ENCODE assay signal across 11 cellular contexts in the genomic region with DNA sequence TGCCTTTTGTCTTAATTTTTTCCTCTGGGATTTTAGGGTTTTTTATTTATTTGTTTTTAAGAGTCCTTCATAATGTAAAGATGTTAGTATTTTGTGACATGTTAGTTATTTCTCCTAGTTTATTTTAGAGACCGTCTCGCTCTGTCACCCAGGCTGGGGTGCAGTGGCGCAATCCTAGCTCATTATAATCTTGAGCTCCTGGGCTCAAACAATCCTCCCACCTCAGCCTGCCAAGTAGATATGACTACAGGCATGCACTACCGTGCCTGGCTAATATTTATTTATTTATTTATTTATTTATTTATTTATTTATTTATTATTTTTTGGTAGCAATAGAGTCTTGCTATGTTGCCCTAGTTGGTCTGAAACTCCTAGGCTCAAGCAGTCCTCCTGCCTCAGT. TPM values are rescaled to one million over a fixed set of nuclear protein-coding genes. Genes with fewer than 3 reads are reported as not detected.
DNase-seq lines count a peak whose midpoint lies in the region; ATAC-seq, FAIRE-seq and TF ChIP-seq lines count a peak whose summit lies in the region.
"Had no signal": no experiment of that assay in that cellular context is flagged by ENCODE, and none has a peak within 500 bp of the region (broad histone marks: within the 10 kb centered on the region; RNA-seq: fewer than 3 reads in every experiment).

No MANE protein-coding gene starts in this region.

- H3K27me3 ChIP-seq in CD4-positive, CD25-positive, alpha-beta regulatory T cell (ENCODE audit: control insufficient read depth, insufficient read depth, low read length) = no peaks in the 10 kb centered on the region
- H3K27me3 ChIP-seq in IMR-90 (ENCODE audit: control insufficient read depth, insufficient read depth, low read length) = no peaks in the 10 kb centered on the region
- H3K27me3 ChIP-seq in GM12878 (replicated peaks in 1 of 2; ENCODE audit: control insufficient read depth in 2 of 2, insufficient read depth in 2 of 2, low read length in 1 of 2) = no peaks in the 10 kb centered on the region
- H3K27me3 ChIP-seq in mucosa of stomach (ENCODE audit: control insufficient read depth, insufficient read depth, low read length) = no peaks in the 10 kb centered on the region

- RAD21 ChIA-PET in GM12878 (lab: Charles Lee; ENCODE audit: unreplicated experiment) = interaction anchor here (0.7 to 6.7 kb wide), 9 partner anchors 9 to 173 kb away, joined by 3 to 76 read pairs (median 10); a partner anchor contains a TSS

- H2BK5ac ChIP-seq in IMR-90 (ENCODE audit: low read depth, low read length, poor library complexity, severe bottlenecking) = no peak overlapping the region

- CTCF ChIA-PET in IMR-90 (lab: Yijun Ruan, JAX) (interaction anchor here (0.6 kb wide), 1 partner anchor 142 kb away, joined by 4 read pairs; no protein-coding TSS in a partner anchor), GM12878 (lab: Yijun Ruan, JAX) (interaction anchor here (0.6 to 3.2 kb wide), 15 partner anchors 8 to 189 kb away, joined by 3 to 17 read pairs (median 3); a partner anchor contains a TSS)

- H3K4me3 Mint-ChIP-seq in CD4-positive, CD25-positive, alpha-beta regulatory T cell = peak overlapping the region; percentile 75 to 92 (median 79)

- peaks cover 0 to 4% of the 10 kb centered on the region in 2 experiments; a peak in 1 of 4 replicates for H3K79me1 ChIP-seq in IMR-90 (ENCODE audit: low read depth in 1 of 2, low read length in 2 of 2)

- no peak overlapping the region for H2BK120ac ChIP-seq in IMR-90 (ENCODE audit: low read depth, low read length)

- no peaks in the 10 kb centered on the region for H3K36me3 Mint-ChIP-seq in CD4-positive, CD25-positive, alpha-beta regulatory T cell

- peaks cover 7% of the 10 kb centered on the region for H3K9me1 ChIP-seq in IMR-90 (ENCODE audit: insufficient read depth, low read length)

- no peak overlapping the region for H3K56ac ChIP-seq in IMR-90 (ENCODE audit: extremely low read depth, insufficient read depth, low read length)

- H3K9me3 Mint-ChIP-seq in CD4-positive, CD25-positive, alpha-beta regulatory T cell = peaks cover 0 to 1% (median 0%) of the 10 kb centered on the region in 7 donors

- FAIRE-seq in GM12878 (lab: Jason Lieb, UNC) = no peak

- no peak overlapping the region for H3K23ac ChIP-seq in IMR-90 (ENCODE audit: low read depth, low read length)

- H3K9ac ChIP-seq in IMR-90 (ENCODE audit: low read depth, low read length) = no peak overlapping the region
- no peak overlapping the region for H3K9ac ChIP-seq in GM12878 (ENCODE audit: control insufficient read depth, insufficient read depth, low read length)
- H3K9ac ChIP-seq in mucosa of stomach (ENCODE audit: low read length) = peak overlapping the region; percentile 0

- SMC1A ChIA-PET in GM12878 (lab: Charles Lee; ENCODE audit: uncharacterized antibody, unreplicated experiment) = interaction anchor here (0.6 to 8.0 kb wide), 16 partner anchors 8 to 174 kb away, joined by 3 to 75 read pairs (median 8); a partner anchor contains a TSS

- peaks cover 5% of the 10 kb centered on the region for H3K27me3 Mint-ChIP-seq in CD4-positive, CD25-positive, alpha-beta regulatory T cell

- H3K4me2 ChIP-seq in IMR-90 (ENCODE audit: low read depth, low read length) (no peak overlapping the region), GM12878 (ENCODE audit: control insufficient read depth, insufficient read depth) (peak overlapping the region; percentile 46; the same call in 1 of the 2 replicates)

- no peak overlapping the region for H3K18ac ChIP-seq in IMR-90 (ENCODE audit: low read depth, low read length)

- no peak for TF ChIP-seq EP300 in GM12878 (IDR thresholded peaks at IDR 0.05; ENCODE audit: borderline replicate concordance in 1 of 2, control insufficient read depth in 1 of 2, low read depth in 2 of 2, low read length in 2 of 2)

- H3K27ac Mint-ChIP-seq in CD4-positive, CD25-positive, alpha-beta regulatory T cell = peak overlapping the region; percentile 91 to 99 (median 99)

- H3K14ac ChIP-seq in IMR-90 (replicated peaks; ENCODE audit: low read depth, low read length) = no peak overlapping the region

- POLR2A ChIA-PET in IMR-90 (lab: Charles Lee; ENCODE audit: unreplicated experiment) (no interaction called here), GM12878 (lab: Charles Lee) (interaction anchor here (0.5 to 2.4 kb wide), 8 partner anchors 9 to 204 kb away, joined by 3 to 12 read pairs (median 5); no protein-coding TSS in a partner anchor)

- no peaks in the 10 kb centered on the region for H3K9me3 ChIP-seq in CD4-positive, CD25-positive, alpha-beta regulatory T cell (ENCODE audit: control insufficient read depth in 2 of 2, low read length in 2 of 2)
- no peaks in the 10 kb centered on the region for H3K9me3 ChIP-seq in IMR-90 (ENCODE audit: control insufficient read depth, insufficient read depth, low read length)
- H3K9me3 ChIP-seq in GM12878 (replicated peaks; ENCODE audit: control insufficient read depth, insufficient read depth, low read length) = no peaks in the 10 kb centered on the region
- no peaks in the 10 kb centered on the region for H3K9me3 ChIP-seq in mucosa of stomach (ENCODE audit: control insufficient read depth, low read length)

- peak overlapping the region; percentile 90 for H3K27ac ChIP-seq in CD4-positive, CD25-positive, alpha-beta regulatory T cell (ENCODE audit: insufficient read depth, low read length, poor library complexity, severe bottlenecking)
- H3K27ac ChIP-seq in IMR-90 (ENCODE audit: insufficient read depth, low read length) (no peak overlapping the region), GM12878 (ENCODE audit: control insufficient read depth, insufficient read depth) (no peak overlapping the region)

- in situ Hi-C loops in IMR-90 (cut with MboI; ENCODE audit: low sequenced_read_pairs) (loop anchor here (5.0 kb wide), 2 partner anchors 75 to 175 kb away; no protein-coding TSS in a partner anchor), GM12878 (cut with MboI) (no loop called here)

- no peak for ATAC-seq in CD4-positive, CD25-positive, alpha-beta regulatory T cell (ENCODE audit: low read depth in 2 of 2)
- no peak for ATAC-seq in IMR-90 (ENCODE audit: low read depth)
- no peak for ATAC-seq in GM12878
- no peak for ATAC-seq in GM19463 (IDR thresholded peaks at IDR 0.05; ENCODE audit: unreplicated experiment)
- no peak for ATAC-seq in GM19452 (IDR thresholded peaks at IDR 0.05; ENCODE audit: unreplicated experiment)
- no peak for ATAC-seq in activated CD4-positive, CD25-positive, alpha-beta regulatory T cell treated with anti-CD3 and anti-CD28 coated beads, Interleukin-2, amount 50 U/mL, for 24 hours
- ATAC-seq: left colon had no signal

- H4K5ac ChIP-seq in IMR-90 (ENCODE audit: low read depth, low read length) = no peak overlapping the region

- intact Hi-C loops in IMR-90 (cut with micrococcal nuclease) (no loop called here), GM12878 (cut with micrococcal nuclease; ENCODE audit: unreplicated experiment) (no loop called here)

- no peak overlapping the region for H2AK5ac ChIP-seq in IMR-90 (ENCODE audit: low read depth, low read length)

- no peak overlapping the region for H2BK20ac ChIP-seq in IMR-90 (ENCODE audit: low read depth, low read length)

- no peak overlapping the region for H2BK15ac ChIP-seq in IMR-90 (ENCODE audit: low read depth, low read length)

- peaks cover 31 to 60% (median 48%) of the 10 kb centered on the region in 4 donors for H3K4me1 Mint-ChIP-seq in CD4-positive, CD25-positive, alpha-beta regulatory T cell

- no peak for DNase-seq in CD4-positive, CD25-positive, alpha-beta regulatory T cell
- no peak for DNase-seq in IMR-90
- DNase-seq in GM12878 (ENCODE audit: low read depth, low spot score) = no peak
- DNase-seq in NCI-H510A (lab: John Stamatoyannopoulos, UW) = no peak
- DNase-seq: left colon, NCI-H1105, posterior cingulate gyrus had no signal

- no peak overlapping the region for H2AK9ac ChIP-seq in IMR-90 (replicated peaks; ENCODE audit: low read depth, low read length, poor library complexity)

- H4K20me1 ChIP-seq in IMR-90 (ENCODE audit: insufficient read depth, low read length) = no peaks in the 10 kb centered on the region
- no peaks in the 10 kb centered on the region for H4K20me1 ChIP-seq in GM12878 (ENCODE audit: control insufficient read depth, insufficient read depth)

- H3K4me1 ChIP-seq in CD4-positive, CD25-positive, alpha-beta regulatory T cell (ENCODE audit: control insufficient read depth, insufficient read depth, low read length, poor library complexity, severe bottlenecking) = peaks cover 41% of the 10 kb centered on the region
- H3K4me1 ChIP-seq in IMR-90 (ENCODE audit: control insufficient read depth, insufficient read depth, low read length) (peaks cover 11% of the 10 kb centered on the region), GM12878 (ENCODE audit: control insufficient read depth, insufficient read depth, low read length) (peaks cover 29% of the 10 kb centered on the region), mucosa of stomach (ENCODE audit: control insufficient read depth, insufficient read depth, low read length) (peaks cover 5% of the 10 kb centered on the region)

- no peak overlapping the region for H3K4ac ChIP-seq in IMR-90 (ENCODE audit: low read depth, low read length)

- TF ChIP-seq CTCF in IMR-90 (conservative IDR thresholded peaks at IDR 0.05; ENCODE audit: low read depth, low read length) (no peak), GM12878 (IDR thresholded peaks at IDR 0.05 in 2 of 3, conservative IDR thresholded peaks at IDR 0.05 in 1 of 3; ENCODE audit: control insufficient read depth in 2 of 3, extremely low read depth in 1 of 3, insufficient read depth in 1 of 3, low read depth in 3 of 3, low read length in 3 of 3) (no peak)

- dilution Hi-C loops in IMR-90 (cut with HindIII; ENCODE audit: low sequenced_read_pairs, unreplicated experiment) = no loop called here

- no peak for TF ChIP-seq RAD21 in IMR-90 (IDR thresholded peaks at IDR 0.05; ENCODE audit: low read length)
- TF ChIP-seq RAD21 in GM12878 (IDR thresholded peaks at IDR 0.05; ENCODE audit: insufficient read depth, low read depth, low read length) = no peak

- peaks cover 1% of the 10 kb centered on the region; the same call in 1 of the 2 replicates for H3K79me2 ChIP-seq in GM12878 (ENCODE audit: control insufficient read depth, insufficient read depth, low read length)

- H4K8ac ChIP-seq in IMR-90 (ENCODE audit: low read depth in 2 of 2, low read length in 2 of 2) = no peak overlapping the region

- BruUV-seq in IMR-90 (replicated peaks; lab: Mats Ljungman, UMichigan) (no TSS peak), GM12878 (replicated peaks; lab: Mats Ljungman, UMichigan) (no TSS peak)

- peak overlapping the region; percentile 77 for H3K4me3 ChIP-seq in CD4-positive, CD25-positive, alpha-beta regulatory T cell (ENCODE audit: low read depth, low read length)
- H3K4me3 ChIP-seq in IMR-90 (ENCODE audit: insufficient read depth, low read depth, low read length) = no peak overlapping the region
- no peak overlapping the region for H3K4me3 ChIP-seq in GM12878
- H3K4me3 ChIP-seq in mucosa of stomach (ENCODE audit: low read length) = no peak overlapping the region

- H3K36me3 ChIP-seq in CD4-positive, CD25-positive, alpha-beta regulatory T cell (ENCODE audit: control insufficient read depth, insufficient read depth, low read length) = no peaks in the 10 kb centered on the region
- H3K36me3 ChIP-seq in IMR-90 (ENCODE audit: control insufficient read depth, insufficient read depth, low read length) (no peaks in the 10 kb centered on the region), GM12878 (ENCODE audit: control insufficient read depth in 2 of 2, insufficient read depth in 2 of 2, low read length in 1 of 2) (no peaks in the 10 kb centered on the region), mucosa of stomach (ENCODE audit: control insufficient read depth, insufficient read depth, low read length) (no peaks in the 10 kb centered on the region)

- TF ChIP-seq POLR2A in IMR-90 (IDR thresholded peaks at IDR 0.05; ENCODE audit: low read depth, low read length) = no peak
- no peak for TF ChIP-seq POLR2A in GM12878 (IDR thresholded peaks at IDR 0.05; ENCODE audit: low read depth, low read length)

- no CpG with 5 or more reads among the region's 4 CpGs for WGBS in IMR-90 (ENCODE audit: extremely low coverage in 2 of 2, insufficient read length in 1 of 2), 2 experiments
- 98% methylated on average over 4 of the region's 4 CpGs for WGBS in GM12878 (ENCODE audit: insufficient coverage, insufficient replicate concordance, low lambda C conversion rate, missing lambda C conversion rate)

- H4K91ac ChIP-seq in IMR-90 (ENCODE audit: insufficient read depth, low read depth, low read length) = no peak overlapping the region

- H2AFZ ChIP-seq in IMR-90 (replicated peaks; ENCODE audit: low read length, poor library complexity) (no peak overlapping the region), GM12878 (ENCODE audit: control insufficient read depth, low read depth, low read length) (no peak overlapping the region)

RNA-seq across cellular contexts. Expression of a gene that starts 37.4 kb away (rescaled TPM):
- 87.7 TPM for total RNA-seq in CD4-positive, CD25-positive, alpha-beta regulatory T cell
- polyA plus RNA-seq in CD4-positive, CD25-positive, alpha-beta regulatory T cell = 10 to 100 TPM; 22.0 to 36.7 (median 29.0) TPM
- total RNA-seq in IMR-90 (2012; rRNA removed) (27.6 and 29.4 TPM in 2 replicates), GM12878 (2014; rRNA removed) (47.7 and 55.1 TPM in 2 replicates), GM12878 (2014; rRNA removed; fragmentation: Illumina TruSeq; extraction: Trizol) (45.4 and 48.3 TPM in 2 replicates), GM12878 (2021) (181 and 199 TPM in 2 replicates)
- polyA plus RNA-seq in IMR-90 (2012; rRNA removed) (60.1 and 65.0 TPM in 2 replicates), GM12878 (2011; rRNA removed) (71.1 and 75.0 TPM in 2 replicates), GM12878 (2014; fragmentation: Illumina TruSeq; extraction: Trizol) (150 and 173 TPM in 2 replicates), GM12878 (2014; fragmentation: Nextera tagmentation; extraction: Ambion mirVana) (10 to 100 TPM; 31.4 to 49.9 TPM), GM12878 (2014; rRNA removed) (63.7 and 73.8 TPM in 2 replicates), GM12878 (2016; fragmentation: Nextera tagmentation; extraction: Ambion mirVana) (100 to 1,000 TPM; 118 to 123 TPM)
- 40.0 and 40.7 TPM in 2 replicates for polyA plus RNA-seq in IMR-90 (2012; cell fraction: cytosol; rRNA removed)
- polyA plus RNA-seq in IMR-90 (2012; cell fraction: nucleus; rRNA removed; ENCODE audit: low replicate concordance) = 81.6 and 132 TPM in 2 replicates
- 627 and 659 TPM in 2 replicates for total RNA-seq in GM12878 (2013; cell fraction: nucleolus; rRNA removed)
- polyA plus RNA-seq in GM12878 (2011; ENCODE audit: low read depth) = 127 TPM
- 82.6 and 128 TPM in 2 replicates for polyA plus RNA-seq in GM12878 (2011; cell fraction: cytosol; rRNA removed)
- 239 and 261 TPM in 2 replicates for polyA plus RNA-seq in GM12878 (2011; cell fraction: nucleus; rRNA removed)
- polyA plus RNA-seq in GM12878 (2012) = 118 and 141 TPM in 2 replicates
- polyA minus RNA-seq in GM12878 (2011; rRNA and poly(A)+ RNA removed) = 174 and 187 TPM in 2 replicates
- 84.1 and 85.0 TPM in 2 replicates for polyA minus RNA-seq in GM12878 (2011; cell fraction: cytosol; rRNA and poly(A)+ RNA removed)
- 138 and 190 TPM in 2 replicates for polyA minus RNA-seq in GM12878 (2011; cell fraction: nucleus; rRNA and poly(A)+ RNA removed)

RNA-seq across cellular contexts. Expression of a gene that starts 59.0 kb away (rescaled TPM):
- 44.0 TPM for total RNA-seq in CD4-positive, CD25-positive, alpha-beta regulatory T cell
- polyA plus RNA-seq in CD4-positive, CD25-positive, alpha-beta regulatory T cell = 10 to 100 TPM; 46.5 to 70.3 (median 54.5) TPM
- total RNA-seq in IMR-90 (2012; rRNA removed) (60.0 and 60.4 TPM in 2 replicates), GM12878 (2014; rRNA removed) (22.3 and 24.8 TPM in 2 replicates), GM12878 (2014; rRNA removed; fragmentation: Illumina TruSeq; extraction: Trizol) (19.7 and 20.2 TPM in 2 replicates), GM12878 (2021) (35.6 and 37.0 TPM in 2 replicates)
- polyA plus RNA-seq in IMR-90 (2012; rRNA removed) (30.5 and 33.1 TPM in 2 replicates), GM12878 (2011; rRNA removed) (31.2 and 36.2 TPM in 2 replicates), GM12878 (2014; fragmentation: Illumina TruSeq; extraction: Trizol) (30.9 and 35.5 TPM in 2 replicates), GM12878 (2014; fragmentation: Nextera tagmentation; extraction: Ambion mirVana) (10 to 100 TPM; 34.1 to 37.8 TPM), GM12878 (2014; rRNA removed) (22.2 and 24.3 TPM in 2 replicates), GM12878 (2016; fragmentation: Nextera tagmentation; extraction: Ambion mirVana) (10 to 100 TPM; 45.6 to 51.2 TPM)
- polyA plus RNA-seq in IMR-90 (2012; cell fraction: cytosol; rRNA removed) = 19.3 and 26.9 TPM in 2 replicates
- 12.0 and 37.3 TPM in 2 replicates for polyA plus RNA-seq in IMR-90 (2012; cell fraction: nucleus; rRNA removed; ENCODE audit: low replicate concordance)
- total RNA-seq in GM12878 (2013; cell fraction: nucleolus; rRNA removed) = 45.0 and 52.6 TPM in 2 replicates
- polyA plus RNA-seq in GM12878 (2011; ENCODE audit: low read depth) = 29.4 TPM
- polyA plus RNA-seq in GM12878 (2011; cell fraction: cytosol; rRNA removed) = 25.4 and 27.3 TPM in 2 replicates
- polyA plus RNA-seq in GM12878 (2011; cell fraction: nucleus; rRNA removed) = 20.8 and 23.2 TPM in 2 replicates
- polyA plus RNA-seq in GM12878 (2012) = 30.4 and 37.0 TPM in 2 replicates
- polyA minus RNA-seq in GM12878 (2011; rRNA and poly(A)+ RNA removed) = 28.6 and 33.3 TPM in 2 replicates
- polyA minus RNA-seq in GM12878 (2011; cell fraction: cytosol; rRNA and poly(A)+ RNA removed) = 14.2 and 15.3 TPM in 2 replicates
- polyA minus RNA-seq in GM12878 (2011; cell fraction: nucleus; rRNA and poly(A)+ RNA removed) = 15.6 and 24.3 TPM in 2 replicates
